In genomic region chr3:196569003-196569516, GRCh38 we compare ENCODE assay signal across 9 cellular contexts. TPM values are rescaled to one million over a fixed set of nuclear protein-coding genes. Genes with fewer than 3 reads are reported as not detected.
DNase-seq lines count a peak whose midpoint lies in the region; ATAC-seq lines count a peak whose summit lies in the region.
"Had no signal": no experiment of that assay in that cellular context is flagged by ENCODE, and none has a peak within 500 bp of the region (broad histone marks: within the 10 kb centered on the region; RNA-seq: fewer than 3 reads in every experiment).

No MANE protein-coding gene starts in this region.

- H4K8ac ChIP-seq in mesendoderm (ENCODE audit: low read depth, low read length): no peak overlapping the region

- peak; percentile 50 for DNase-seq in GM03348 (ENCODE audit: low spot score)
- peak; percentile 85 for DNase-seq in Karpas-422
- DNase-seq in activated CD4-positive, alpha-beta T cell treated with anti-CD3 and anti-CD28 coated beads for 48 hours: peak; percentile 63
- peak; percentile 39 for DNase-seq in effector CD4-positive, alpha-beta T cell
- peak; percentile 71 for DNase-seq in mesendoderm
- peak; percentile 66 for DNase-seq in stimulated activated CD8-positive, alpha-beta memory T cell treated with anti-CD3 and anti-CD28 coated beads, Interleukin-4, amount 100 ng/mL, for 48 hours

- ATAC-seq in GM21825 (IDR thresholded peaks at IDR 0.05; ENCODE audit: unreplicated experiment): peak; percentile 31
- no peak for ATAC-seq in HG02798 (IDR thresholded peaks at IDR 0.05; ENCODE audit: poor library complexity, unreplicated experiment)

- H3K9me2 ChIP-seq in Karpas-422 (replicated peaks; ENCODE audit: insufficient read depth, low read length): no peaks in the 10 kb centered on the region

- H3K18ac ChIP-seq in mesendoderm (ENCODE audit: low read length): no peak overlapping the region

- H3K56ac ChIP-seq in mesendoderm (ENCODE audit: low read length): peak overlapping the region; percentile 88

- no peaks in the 10 kb centered on the region for H3K27me3 ChIP-seq in Karpas-422 (ENCODE audit: low read length)
- H3K27me3 ChIP-seq in mesendoderm (ENCODE audit: insufficient read depth, low read length, poor library complexity): no peaks in the 10 kb centered on the region

- H3K79me1 ChIP-seq in mesendoderm (ENCODE audit: low read length): peaks cover 18% of the 10 kb centered on the region

- WGBS in mesendoderm (ENCODE audit: extremely low coverage, insufficient coverage, low lambda C conversion rate): no CpG with 5 or more reads among the region's 44 CpGs

- H3K4me3 ChIP-seq in Karpas-422 (ENCODE audit: low read length) (peak overlapping the region; percentile 87), mesendoderm (ENCODE audit: low read length) (peak overlapping the region; percentile 79)

- no peak overlapping the region for H2AK5ac ChIP-seq in mesendoderm (ENCODE audit: low read length)

- H3K9me3 ChIP-seq in Karpas-422 (ENCODE audit: low read length): no peaks in the 10 kb centered on the region

- H2BK15ac ChIP-seq in mesendoderm (replicated peaks; ENCODE audit: low read depth): no peak overlapping the region

- H3K36me3 ChIP-seq in Karpas-422 (ENCODE audit: insufficient read depth, low read length) (no peaks in the 10 kb centered on the region), mesendoderm (ENCODE audit: control insufficient read depth, insufficient read depth, low read length) (no peaks in the 10 kb centered on the region)

- H2AFZ ChIP-seq in Karpas-422 (ENCODE audit: low read length): no peak overlapping the region

- H3K9ac ChIP-seq in Karpas-422 (ENCODE audit: low read length): peak overlapping the region; percentile 88
- peak overlapping the region; percentile 84 for H3K9ac ChIP-seq in mesendoderm (ENCODE audit: low read length)

- H4K5ac ChIP-seq in mesendoderm (ENCODE audit: low read length): no peak overlapping the region

- H3K79me2 ChIP-seq in Karpas-422 (ENCODE audit: low read length) (peaks cover 78% of the 10 kb centered on the region), mesendoderm (ENCODE audit: control insufficient read depth, insufficient read depth, low read length) (peaks cover 27% of the 10 kb centered on the region)

- H3K4me2 ChIP-seq in Karpas-422 (ENCODE audit: low read depth, low read length, poor library complexity, severe bottlenecking) (peak overlapping the region; percentile 94), mesendoderm (ENCODE audit: low read length) (peak overlapping the region; percentile 90)

- no peaks in the 10 kb centered on the region for H4K20me1 ChIP-seq in Karpas-422 (ENCODE audit: insufficient read depth, low read depth, low read length)

- H2BK120ac ChIP-seq in mesendoderm (ENCODE audit: low read depth, low read length): no peak overlapping the region

- H3K4ac ChIP-seq in mesendoderm (ENCODE audit: low read depth, low read length): no peak overlapping the region

- H3K27ac ChIP-seq in Karpas-422 (ENCODE audit: low read length) (peak overlapping the region; percentile 20; the same call in 1 of the 2 replicates), mesendoderm (ENCODE audit: low read depth, low read length) (peak overlapping the region; percentile 62)

- no peak overlapping the region for H3K23ac ChIP-seq in mesendoderm (ENCODE audit: low read length)

- H3K4me1 ChIP-seq in Karpas-422 (ENCODE audit: low read length): peaks cover 42% of the 10 kb centered on the region
- H3K4me1 ChIP-seq in mesendoderm (ENCODE audit: control insufficient read depth, low read depth, low read length): peaks cover 4% of the 10 kb centered on the region

- no peak overlapping the region for H2BK5ac ChIP-seq in mesendoderm (ENCODE audit: low read length)

RNA-seq across cellular contexts. Expression of gene FBXO45, which starts 0.6 kb away (rescaled TPM):
- 14.4 and 15.2 TPM in 2 replicates for total RNA-seq in Karpas-422 (2014; rRNA removed; shearing (Covaris generic); ENCODE audit: low replicate concordance)
- 14.7 TPM for polyA plus RNA-seq in mesendoderm (2013, experiment 1 of 2)
- polyA plus RNA-seq in mesendoderm (2013, experiment 2 of 2): 14.1 TPM

RNA-seq across cellular contexts. Expression of gene WDR53, which starts 0.7 kb away (rescaled TPM):
- 7.0 and 9.2 TPM in 2 replicates for total RNA-seq in Karpas-422 (2014; rRNA removed; shearing (Covaris generic); ENCODE audit: low replicate concordance)
- 11.9 TPM for polyA plus RNA-seq in mesendoderm (2013, experiment 1 of 2)
- 11.2 TPM for polyA plus RNA-seq in mesendoderm (2013, experiment 2 of 2)

RNA-seq across cellular contexts. Expression of gene SMCO1, which starts 53.9 kb away (rescaled TPM):
- not detected in 2 replicates for total RNA-seq in Karpas-422 (2014; rRNA removed; shearing (Covaris generic); ENCODE audit: low replicate concordance)
- 0.04 TPM for polyA plus RNA-seq in mesendoderm (2013, experiment 1 of 2)
- polyA plus RNA-seq in mesendoderm (2013, experiment 2 of 2): 0.03 TPM
- total RNA-seq: pulmonary artery endothelial cell had no signal
